Comparison of ENCODE assay signal across 18 cellular contexts in genomic region chr4:61442936-61443335, GRCh38.
A peak's percentile ranks its signal among the peaks of the same experiment; 100 is the strongest.
DNase-seq lines count a peak whose midpoint lies in the region; ATAC-seq and TF ChIP-seq lines count a peak whose summit lies in the region.
"Had no signal": no experiment of that assay in that cellular context is flagged by ENCODE, and none has a peak within 500 bp of the region (broad histone marks: within the 10 kb centered on the region; RNA-seq: fewer than 3 reads in every experiment).

No MANE protein-coding gene starts in this region.

- no peaks in the 10 kb centered on the region for H3F3A ChIP-seq in PC-3 (ENCODE audit: low read length, unreplicated experiment)

- H2AFZ ChIP-seq in mammary epithelial cell (ENCODE audit: low read depth, low read length) = no peak overlapping the region
- H2AFZ ChIP-seq in PC-3 (ENCODE audit: low read length) = no peak overlapping the region

- ATAC-seq in GM21529 (IDR thresholded peaks at IDR 0.05; ENCODE audit: unreplicated experiment) (no peak), PC-3 (no peak)
- no peak for ATAC-seq in activated CD4-positive, CD25-positive, alpha-beta regulatory T cell treated with anti-CD3 and anti-CD28 coated beads, Interleukin-2, amount 50 U/mL, for 24 hours

- CTCF ChIA-PET in mammary epithelial cell (lab: Charles Lee; ENCODE audit: low non-redundant PET) = no interaction called here
- CTCF ChIA-PET in PC-3 (lab: Charles Lee) = no interaction called here

- no TSS peak for BruUV-seq in mammary epithelial cell (replicated peaks; lab: Mats Ljungman, UMichigan)
- no TSS peak for BruUV-seq in PC-3 (replicated peaks; lab: Mats Ljungman, UMichigan)

- TF ChIP-seq EP300 in tibial nerve (IDR thresholded peaks at IDR 0.05) = peak in 1 of 2 donors; percentile 26

- TF ChIP-seq CTCF in mammary epithelial cell (conservative IDR thresholded peaks at IDR 0.05 in 1 of 2, IDR thresholded peaks at IDR 0.05 in 1 of 2; ENCODE audit: extremely low read depth in 1 of 2, insufficient read depth in 1 of 2, low read depth in 1 of 2, low read length in 2 of 2) (no peak), tibial nerve (IDR thresholded peaks at IDR 0.05) (no peak), PC-3 (conservative IDR thresholded peaks at IDR 0.05; ENCODE audit: low read depth, low read length) (no peak)

- H3K36me3 ChIP-seq in mammary epithelial cell (ENCODE audit: insufficient read depth, low read length) (no peaks in the 10 kb centered on the region), tibial nerve (no peaks in the 10 kb centered on the region), PC-3 (ENCODE audit: low read depth, low read length) (no peaks in the 10 kb centered on the region)

- dilution Hi-C loops in mammary epithelial cell (cut with HindIII; ENCODE audit: low sequenced_read_pairs) = no loop called here

- no peaks in the 10 kb centered on the region for H3K9me2 ChIP-seq in PC-3 (replicated peaks; ENCODE audit: low read length)

- H3K79me2 ChIP-seq in mammary epithelial cell (ENCODE audit: insufficient read depth, low read length) (no peaks in the 10 kb centered on the region), PC-3 (ENCODE audit: low read length) (no peaks in the 10 kb centered on the region)

- H3K9me3 ChIP-seq in mammary epithelial cell (replicated peaks; ENCODE audit: insufficient read depth, low read length) = no peaks in the 10 kb centered on the region
- no peaks in the 10 kb centered on the region for H3K9me3 ChIP-seq in tibial nerve
- no peaks in the 10 kb centered on the region for H3K9me3 ChIP-seq in PC-3 (ENCODE audit: low read length)
- H3K9me3 ChIP-seq: Caco-2 had no signal

- intact Hi-C loops in mammary epithelial cell (cut with micrococcal nuclease) (loop anchor here (5.0 kb wide), 1 partner anchor 46 kb away; no protein-coding TSS in a partner anchor), PC-3 (cut with micrococcal nuclease) (no loop called here)

- in situ Hi-C loops in mammary epithelial cell (cut with MboI; ENCODE audit: low sequenced_read_pairs in 2 of 2) = no loop called here

- WGBS in mammary epithelial cell (ENCODE audit: low coverage, missing lambda C conversion rate) = 93% methylated on average over 2 of the region's 2 CpGs
- WGBS in tibial nerve, 2 donors = 47 to 50% methylated on average over 2 of the region's 2 CpGs

- peaks cover 14% of the 10 kb centered on the region for H3K4me1 ChIP-seq in mammary epithelial cell (ENCODE audit: insufficient read depth, low read length)
- peaks cover 0 to 9% (median 2%) of the 10 kb centered on the region in 4 donors for H3K4me1 ChIP-seq in tibial nerve
- peaks cover 28% of the 10 kb centered on the region for H3K4me1 ChIP-seq in PC-3 (ENCODE audit: insufficient read depth, low read length)

- H4K20me1 ChIP-seq in mammary epithelial cell (ENCODE audit: insufficient read depth, low read length) (no peaks in the 10 kb centered on the region), PC-3 (ENCODE audit: low read length) (no peaks in the 10 kb centered on the region)

- H3K27ac ChIP-seq in mammary epithelial cell (ENCODE audit: insufficient read depth, low read depth, low read length) (peak overlapping the region; percentile 59), tibial nerve (peak overlapping the region in 2 of 4 donors; percentile 74 to 78), PC-3 (ENCODE audit: low read length) (no peak overlapping the region)

- DNase-seq in SIG-M5 treated with dmso at 0.1 percent for 504 hours (lab: John Stamatoyannopoulos, UW; ENCODE audit: unreplicated experiment) (peak; percentile 14), SIG-M5 (lab: John Stamatoyannopoulos, UW) (no peak), mammary epithelial cell (no peak), iris pigment epithelial cell (ENCODE audit: low read depth) (peak; percentile 43), tibial nerve (ENCODE audit: low spot score in 2 of 2) (no peak), PC-3 (no peak)
- DNase-seq: 8988T; Caco-2; CD4-positive, alpha-beta T cell; H9; NCI-H1417 treated with DMSO at 0.1 percent for 48 hours; NCI-H187 treated with DMSO at 0.1 percent for 48 hours; NCI-H2227 treated with DMSO at 0.1 percent for 48 hours; NCI-H510A treated with DMSO at 0.1 percent for 48 hours; NCI-H774; PC-9 had no signal

- no peak overlapping the region for H3K4me3 ChIP-seq in mammary epithelial cell (replicated peaks in 1 of 3; ENCODE audit: insufficient read depth in 1 of 3, low read depth in 2 of 3, low read length in 3 of 3)
- H3K4me3 ChIP-seq in tibial nerve = no peak overlapping the region
- no peak overlapping the region for H3K4me3 ChIP-seq in PC-3 (ENCODE audit: low read length)
- H3K4me3 ChIP-seq: PC-9 had no signal

- H3K4me2 ChIP-seq in mammary epithelial cell (ENCODE audit: insufficient read depth, low read depth, low read length) = no peak overlapping the region
- H3K4me2 ChIP-seq in PC-3 (ENCODE audit: low read length) = no peak overlapping the region
- H3K4me2 ChIP-seq: PC-9 had no signal

- H3K27me3 ChIP-seq in mammary epithelial cell (ENCODE audit: insufficient read depth, low read length) = no peaks in the 10 kb centered on the region
- H3K27me3 ChIP-seq in tibial nerve = no peaks in the 10 kb centered on the region
- no peaks in the 10 kb centered on the region for H3K27me3 ChIP-seq in PC-3 (ENCODE audit: low read length)

- POLR2A ChIA-PET in PC-3 (lab: Charles Lee; ENCODE audit: unreplicated experiment) = interaction anchor here (0.6 kb wide), 1 partner anchor 51 kb away, joined by 3 read pairs; no protein-coding TSS in a partner anchor

- no peak overlapping the region for H3K9ac ChIP-seq in mammary epithelial cell (ENCODE audit: insufficient read depth, low read length)
- no peak overlapping the region for H3K9ac ChIP-seq in PC-3 (ENCODE audit: low read length)

- TF ChIP-seq POLR2A in tibial nerve (IDR thresholded peaks at IDR 0.05) = no peak

Comparison
In these comparisons a context has a peak if more than half of its experiments do, and no peak if none do; other contexts are left out.
1. DNase-seq: peak in SIG-M5 treated with dmso at 0.1 percent for 504 hours (single experiment) and iris pigment epithelial cell (single experiment); none in SIG-M5 (single experiment), mammary epithelial cell (single experiment), tibial nerve (0 of 2) and PC-3 (single experiment).